Comparison of ENCODE assay signal across 10 cellular contexts in the genomic region with DNA sequence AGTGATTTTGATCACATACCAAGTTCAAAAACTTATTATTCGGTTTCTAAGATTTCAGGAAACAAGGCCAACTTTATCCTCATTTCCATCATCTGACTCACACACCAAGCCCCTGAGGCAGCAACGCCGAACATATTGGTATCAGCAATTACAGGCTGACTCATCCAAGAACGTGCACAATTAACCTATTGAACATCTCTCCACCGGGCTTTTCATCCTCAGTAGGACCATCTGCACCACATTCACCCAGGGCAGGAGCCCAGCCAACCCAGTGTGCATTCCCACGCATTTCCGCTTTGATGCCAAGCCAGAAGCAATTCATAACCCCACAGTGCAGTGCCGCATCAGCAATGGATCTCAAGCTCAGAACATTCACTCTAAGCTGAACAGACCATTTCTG.
DNase-seq lines count a peak whose midpoint lies in the region; FAIRE-seq and TF ChIP-seq lines count a peak whose summit lies in the region.
"Had no signal": no experiment of that assay in that cellular context is flagged by ENCODE, and none has a peak within 500 bp of the region (broad histone marks: within the 10 kb centered on the region; RNA-seq: fewer than 3 reads in every experiment).

No MANE protein-coding gene starts in this region.

- peak; percentile 43 for DNase-seq in NCI-H2171 treated with DMSO at 0.1 percent for 48 hours (lab: John Stamatoyannopoulos, UW)
- DNase-seq in NCI-H2171 (lab: John Stamatoyannopoulos, UW) = no peak
- DNase-seq in SHP77 (lab: John Stamatoyannopoulos, UW) = peak; percentile 84 to 91
- DNase-seq in fibroblast of pulmonary artery (ENCODE audit: low read depth) = peak; percentile 89
- peak; percentile 89 for DNase-seq in urothelium cell line (ENCODE audit: low spot score)
- no peak for DNase-seq in NK-92 treated with Interleukin-12 subunit alpha and Interleukin-12 subunit beta, amount 100 ng/mL, for 24 hours (lab: John Stamatoyannopoulos, UW)
- DNase-seq in effector CD8-positive, alpha-beta T cell (lab: John Stamatoyannopoulos, UW) = no peak
- DNase-seq in germinal center (ENCODE audit: low spot score) = no peak

- TF ChIP-seq CTCF in fibroblast of pulmonary artery (IDR thresholded peaks at IDR 0.05; ENCODE audit: low read length, missing control alignments) = no peak

- FAIRE-seq in urothelium cell line (lab: Jason Lieb, UNC) = peak; percentile 92
- FAIRE-seq: colon had no signal

- no peak overlapping the region for H3K4me3 ChIP-seq in fibroblast of pulmonary artery (replicated peaks; ENCODE audit: low read depth, low read length)
- H3K4me3 ChIP-seq: BLaER1 had no signal

Comparison
In these comparisons a context has a peak if more than half of its experiments do, and no peak if none do; other contexts are left out.
1. DNase-seq: peak in NCI-H2171 treated with DMSO at 0.1 percent for 48 hours (single experiment), SHP77 (2 of 2), fibroblast of pulmonary artery (single experiment) and urothelium cell line (single experiment); none in NCI-H2171 (single experiment), NK-92 treated with Interleukin-12 subunit alpha and Interleukin-12 subunit beta, amount 100 ng/mL, for 24 hours (single experiment), effector CD8-positive, alpha-beta T cell (single experiment) and germinal center (single experiment).